Comparison of ENCODE assay signal across 22 cellular contexts in the genomic region with DNA sequence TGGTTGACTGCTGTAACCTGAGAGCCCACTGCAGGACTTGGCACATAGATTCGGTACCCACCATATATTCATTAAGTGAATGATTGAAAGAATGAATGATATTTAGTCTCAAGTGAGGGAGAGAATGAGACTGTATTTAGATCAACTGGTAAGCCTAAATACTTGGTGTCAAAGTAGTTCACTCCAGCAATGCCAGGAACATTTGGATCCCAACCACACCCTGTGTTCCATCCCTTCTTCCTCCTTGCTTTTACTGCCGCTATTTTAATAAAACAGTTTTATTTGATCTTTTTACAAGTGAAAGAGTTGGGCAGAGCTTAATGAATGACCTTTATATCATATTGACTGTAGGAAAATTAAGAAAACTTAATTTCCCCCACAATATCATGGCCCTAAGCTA.
A peak's percentile ranks its signal among the peaks of the same experiment; 100 is the strongest.
DNase-seq lines count a peak whose midpoint lies in the region; ATAC-seq and TF ChIP-seq lines count a peak whose summit lies in the region.
"Had no signal": no experiment of that assay in that cellular context is flagged by ENCODE, and none has a peak within 500 bp of the region (broad histone marks: within the 10 kb centered on the region; RNA-seq: fewer than 3 reads in every experiment).

No MANE protein-coding gene starts in this region.

- H3K36me3 ChIP-seq in psoas muscle (ENCODE audit: insufficient read depth in 1 of 2, low read depth in 1 of 2) (no peaks in the 10 kb centered on the region), tibial nerve (no peaks in the 10 kb centered on the region)
- H3K36me3 ChIP-seq: SJCRH30 had no signal

- no peak for TF ChIP-seq POLR2A in tibial nerve (IDR thresholded peaks at IDR 0.05)

- H3K27me3 ChIP-seq in psoas muscle (ENCODE audit: insufficient read depth in 3 of 3, low read length in 2 of 3) (no peaks in the 10 kb centered on the region), tibial nerve (no peaks in the 10 kb centered on the region)
- H3K27me3 ChIP-seq: SJCRH30 had no signal

- H3K27ac Mint-ChIP-seq in brain: peak overlapping the region; percentile 7 to 60 (median 28)
- no peak overlapping the region for H3K27ac Mint-ChIP-seq in effector memory CD8-positive, alpha-beta T cell
- no peak overlapping the region for H3K27ac Mint-ChIP-seq in activated CD8-positive, alpha-beta T cell treated with anti-CD3 and anti-CD28 coated beads, Interleukin-2, amount 10 ng/mL, durations not matched to agents 7 days and 5 days
- H3K27ac Mint-ChIP-seq: IgD-negative memory B cell had no signal

- 29 to 55% (median 34%) methylated on average over 2 of the region's 2 CpGs for WGBS in psoas muscle, 3 donors
- WGBS in tibial nerve, 2 donors: 77 to 83% methylated on average over 2 of the region's 2 CpGs

- H3K36me3 Mint-ChIP-seq in brain: no peaks in the 10 kb centered on the region
- no peaks in the 10 kb centered on the region for H3K36me3 Mint-ChIP-seq in effector memory CD8-positive, alpha-beta T cell (ENCODE audit: insufficient read depth)
- peaks cover 2% of the 10 kb centered on the region for H3K36me3 Mint-ChIP-seq in activated CD8-positive, alpha-beta T cell treated with anti-CD3 and anti-CD28 coated beads, Interleukin-2, amount 10 ng/mL, durations not matched to agents 7 days and 5 days (ENCODE audit: low read depth)
- H3K36me3 Mint-ChIP-seq: IgD-negative memory B cell had no signal

- peak overlapping the region in 1 of 5 experiments; percentile 31 for H3K4me3 Mint-ChIP-seq in brain
- H3K4me3 Mint-ChIP-seq in effector memory CD8-positive, alpha-beta T cell: no peak overlapping the region
- no peak overlapping the region for H3K4me3 Mint-ChIP-seq in activated CD8-positive, alpha-beta T cell treated with anti-CD3 and anti-CD28 coated beads, Interleukin-2, amount 10 ng/mL, durations not matched to agents 7 days and 5 days
- H3K4me3 Mint-ChIP-seq: IgD-negative memory B cell had no signal

- intact Hi-C loops in left ventricle myocardium superior (cut with micrococcal nuclease) (no loop called here), Right ventricle myocardium inferior (cut with DNase I) (no loop called here), psoas muscle (cut with DNase I) (no loop called here)

- peaks cover 33% of the 10 kb centered on the region for H3K4me1 Mint-ChIP-seq in brain
- peaks cover 19 to 20% of the 10 kb centered on the region in 2 donors for H3K4me1 Mint-ChIP-seq in effector memory CD8-positive, alpha-beta T cell (ENCODE audit: low read depth in 2 of 2)
- H3K4me1 Mint-ChIP-seq in activated CD8-positive, alpha-beta T cell treated with anti-CD3 and anti-CD28 coated beads, Interleukin-2, amount 10 ng/mL, durations not matched to agents 7 days and 5 days (ENCODE audit: low read depth): peaks cover 19% of the 10 kb centered on the region

- H3K27me3 Mint-ChIP-seq in brain: no peaks in the 10 kb centered on the region
- H3K27me3 Mint-ChIP-seq in effector memory CD8-positive, alpha-beta T cell: no peaks in the 10 kb centered on the region
- no peaks in the 10 kb centered on the region for H3K27me3 Mint-ChIP-seq in activated CD8-positive, alpha-beta T cell treated with anti-CD3 and anti-CD28 coated beads, Interleukin-2, amount 10 ng/mL, durations not matched to agents 7 days and 5 days (ENCODE audit: low read depth)
- H3K27me3 Mint-ChIP-seq: IgD-negative memory B cell had no signal

- DNase-seq in left ventricle myocardium superior (no peak), Right ventricle myocardium inferior (ENCODE audit: missing footprints) (no peak), psoas muscle (no peak), tibial nerve (ENCODE audit: low spot score in 2 of 2) (peak in 1 of 2 donors; percentile 29), GM19238 (ENCODE audit: insufficient read length, low spot score) (no peak)
- no peak for DNase-seq in effector memory CD8-positive, alpha-beta T cell
- no peak for DNase-seq in activated CD8-positive, alpha-beta T cell treated with anti-CD3 and anti-CD28 coated beads, Interleukin-2, amount 10 ng/mL, durations not matched to agents 7 days and 5 days
- DNase-seq: AML-193, DMS79 treated with DMSO at 0.1 percent for 48 hours, Karpas-422, MM.1S, NCI-H1092, NCI-H146, NCI-H2029 treated with DMSO at 0.1 percent for 48 hours, NCI-H2227 treated with DMSO at 0.1 percent for 48 hours, NCI-H510A treated with DMSO at 0.1 percent for 48 hours, PC-9, SJCRH30 had no signal

- peak; percentile 15 for ATAC-seq in left ventricle myocardium superior
- no peak for ATAC-seq in Right ventricle myocardium inferior
- ATAC-seq in psoas muscle: peak in 2 of 4 donors; percentile 37 to 64
- ATAC-seq in effector memory CD8-positive, alpha-beta T cell (replicated peaks): no peak
- ATAC-seq in activated CD8-positive, alpha-beta T cell treated with anti-CD3 and anti-CD28 coated beads, Interleukin-2, amount 10 ng/mL, durations not matched to agents 7 days and 5 days: no peak

- H3K4me1 ChIP-seq in psoas muscle: peaks cover 36% of the 10 kb centered on the region
- H3K4me1 ChIP-seq in tibial nerve: peaks cover 0 to 11% (median 0%) of the 10 kb centered on the region in 4 donors

- peaks cover 0 to 8% (median 0%) of the 10 kb centered on the region in 5 experiments for H3K9me3 Mint-ChIP-seq in brain
- no peaks in the 10 kb centered on the region for H3K9me3 Mint-ChIP-seq in effector memory CD8-positive, alpha-beta T cell
- H3K9me3 Mint-ChIP-seq in activated CD8-positive, alpha-beta T cell treated with anti-CD3 and anti-CD28 coated beads, Interleukin-2, amount 10 ng/mL, durations not matched to agents 7 days and 5 days (ENCODE audit: insufficient read depth): no peaks in the 10 kb centered on the region
- H3K9me3 Mint-ChIP-seq: IgD-negative memory B cell had no signal

- H3K4me3 ChIP-seq in psoas muscle (no peak overlapping the region), tibial nerve (no peak overlapping the region)
- H3K4me3 ChIP-seq: PC-9, SJCRH30 had no signal

- TF ChIP-seq CTCF in brain (conservative IDR thresholded peaks at IDR 0.05): no peak
- TF ChIP-seq CTCF in psoas muscle (IDR thresholded peaks at IDR 0.05): no peak
- TF ChIP-seq CTCF in tibial nerve (IDR thresholded peaks at IDR 0.05): no peak

- H3K27ac ChIP-seq in psoas muscle (peak overlapping the region; percentile 71), tibial nerve (peak overlapping the region in 3 of 4 donors; percentile 50 to 75 (median 57))
- H3K27ac ChIP-seq: C4-2B, PC-9, RWPE1, SJCRH30 had no signal

- CTCF ChIA-PET in activated CD8-positive, alpha-beta T cell treated with anti-CD3 and anti-CD28 coated beads, Interleukin-2, amount 10 ng/mL, durations not matched to agents 7 days and 5 days (lab: Charles Lee): no interaction called here

- peak in 1 of 2 donors; percentile 54 for TF ChIP-seq EP300 in tibial nerve (IDR thresholded peaks at IDR 0.05)

- no peaks in the 10 kb centered on the region for H3K9me3 ChIP-seq in psoas muscle
- H3K9me3 ChIP-seq in tibial nerve: no peaks in the 10 kb centered on the region
- H3K9me3 ChIP-seq: SJCRH30 had no signal

- POLR2A ChIA-PET in activated CD8-positive, alpha-beta T cell treated with anti-CD3 and anti-CD28 coated beads, Interleukin-2, amount 10 ng/mL, durations not matched to agents 7 days and 5 days (lab: Charles Lee): no interaction called here

Comparison
In these comparisons a context has a peak if more than half of its experiments do, and no peak if none do; other contexts are left out.
1. H3K27ac Mint-ChIP-seq: peak in brain (5 of 5); none in effector memory CD8-positive, alpha-beta T cell (0 of 2) and activated CD8-positive, alpha-beta T cell treated with anti-CD3 and anti-CD28 coated beads, Interleukin-2, amount 10 ng/mL, durations not matched to agents 7 days and 5 days (single experiment).